In the genomic region with DNA sequence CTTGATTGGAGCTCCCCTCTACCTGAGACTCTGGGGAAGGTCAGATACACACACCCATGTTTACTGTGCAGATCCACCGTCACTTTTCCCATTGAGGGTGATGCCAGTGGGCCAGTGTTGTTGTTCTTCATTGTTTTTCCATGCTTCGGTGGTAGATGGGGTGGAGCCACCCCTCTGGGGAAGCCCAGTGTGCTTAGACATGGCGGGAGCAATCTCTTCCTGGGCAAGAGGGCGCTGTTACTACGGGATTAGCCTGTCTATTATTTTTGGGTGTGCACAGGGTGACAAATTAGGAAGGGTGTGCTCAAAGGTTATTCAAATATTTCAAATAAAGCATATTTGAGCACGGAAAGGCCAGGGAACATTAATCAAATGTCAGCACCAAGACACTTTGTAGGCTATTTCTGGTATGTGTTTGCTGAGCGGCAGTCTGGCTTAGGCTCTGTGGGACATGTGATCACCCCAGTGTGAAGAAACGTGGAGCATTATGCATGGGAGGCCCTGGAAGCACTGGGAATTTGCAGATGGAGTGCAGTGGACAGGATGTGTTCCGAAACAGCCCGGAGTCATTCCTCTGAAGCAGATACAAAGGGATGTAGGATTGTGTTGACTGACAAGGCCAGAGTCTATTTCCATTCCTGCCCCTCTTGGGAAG, we compare ENCODE assay signal across 31 cellular contexts. TPM values are rescaled to one million over a fixed set of nuclear protein-coding genes. Genes with fewer than 3 reads are reported as not detected.
"Had no signal": no experiment of that assay in that cellular context is flagged by ENCODE, and none has a peak within 500 bp of the region (broad histone marks: within the 10 kb centered on the region; RNA-seq: fewer than 3 reads in every experiment).

No MANE protein-coding gene starts in this region.

- H3K27ac Mint-ChIP-seq: activated CD4-positive, alpha-beta memory T cell treated with anti-CD3 and anti-CD28 coated beads for 36 hours; activated naive CD4-positive, alpha-beta T cell treated with anti-CD3 and anti-CD28 coated beads, Interleukin-2, amount 10 ng/mL, durations not matched to agents 7 days and 5 days; activated naive CD8-positive, alpha-beta T cell treated with anti-CD3 and anti-CD28 coated beads, Interleukin-2, amount 10 ng/mL, durations not matched to agents 7 days and 5 days; activated T-cell treated with anti-CD3 and anti-CD28 coated beads, Interleukin-2, amount 50 U/mL, for 24 hours; dendritic cell treated with granulocyte-macrophage colony-stimulating factor and Interleukin-4, amounts not matched to agents 40 ng/mL and 50 ng/mL, for 4 days; endodermal cell; naive thymus-derived CD4-positive, alpha-beta T cell; stimulated activated effector memory CD8-positive, alpha-beta T cell treated with anti-CD3 and anti-CD28 coated beads, Interleukin-12 subunit alpha, Interleukin-12 subunit beta, amount 100 ng/mL, for 72 hours; stimulated activated naive CD8-positive, alpha-beta T cell treated with anti-CD3 and anti-CD28 coated beads, Interleukin-15, Interleukin-2, amounts not matched to agents 100 ng/mL and 50 ng/mL, for 24 hours had no signal

- H3K36me3 Mint-ChIP-seq: activated naive CD4-positive, alpha-beta T cell treated with anti-CD3 and anti-CD28 coated beads, Interleukin-2, amount 10 ng/mL, durations not matched to agents 7 days and 5 days; activated naive CD8-positive, alpha-beta T cell treated with anti-CD3 and anti-CD28 coated beads, Interleukin-2, amount 10 ng/mL, durations not matched to agents 7 days and 5 days; stimulated activated effector memory CD8-positive, alpha-beta T cell treated with anti-CD3 and anti-CD28 coated beads, Interleukin-12 subunit alpha, Interleukin-12 subunit beta, amount 100 ng/mL, for 72 hours had no signal

- H3K4me3 ChIP-seq: sigmoid colon, upper lobe of left lung had no signal

- H3K4me1 Mint-ChIP-seq: activated naive CD4-positive, alpha-beta T cell treated with anti-CD3 and anti-CD28 coated beads, Interleukin-2, amount 10 ng/mL, durations not matched to agents 7 days and 5 days; activated naive CD8-positive, alpha-beta T cell treated with anti-CD3 and anti-CD28 coated beads, Interleukin-2, amount 10 ng/mL, durations not matched to agents 7 days and 5 days; central memory CD8-positive, alpha-beta T cell; endodermal cell; stimulated activated effector memory CD8-positive, alpha-beta T cell treated with anti-CD3 and anti-CD28 coated beads, Interleukin-12 subunit alpha, Interleukin-12 subunit beta, amount 100 ng/mL, for 72 hours had no signal

- DNase-seq: activated CD4-positive, alpha-beta memory T cell treated with anti-CD3 and anti-CD28 coated beads for 36 hours; activated CD4-positive, alpha-beta T cell treated with anti-CD3 and anti-CD28 coated beads for 4 hours; activated CD8-positive, alpha-beta memory T cell treated with anti-CD3 and anti-CD28 coated beads, Interleukin-2, amount 50 U/mL, for 48 hours; activated gamma-delta T cell; activated naive CD4-positive, alpha-beta T cell treated with anti-CD3 and anti-CD28 coated beads, Interleukin-2, amount 10 ng/mL, durations not matched to agents 7 days and 5 days; activated naive CD8-positive, alpha-beta T cell treated with anti-CD3 and anti-CD28 coated beads, Interleukin-2, amount 10 ng/mL, durations not matched to agents 7 days and 5 days; activated T-cell treated with anti-CD3 and anti-CD28 coated beads, Interleukin-2, amount 50 U/mL, for 24 hours; amniotic stem cell; brain microvascular endothelial cell; endodermal cell; midbrain; naive thymus-derived CD4-positive, alpha-beta T cell; posterior cingulate gyrus; sigmoid colon; small intestine; stimulated activated CD4-positive, alpha-beta T cell treated with anti-CD3 and anti-CD28 coated beads, Interleukin-4, amount 100 ng/mL, for 24 hours; substantia nigra; T-helper 9 cell; upper lobe of left lung had no signal

- ATAC-seq: esophagus mucosa; naive thymus-derived CD4-positive, alpha-beta T cell; stimulated activated effector memory CD8-positive, alpha-beta T cell treated with anti-CD3 and anti-CD28 coated beads, Interleukin-12 subunit alpha, Interleukin-12 subunit beta, amount 100 ng/mL, for 72 hours had no signal

- H3K4me3 Mint-ChIP-seq: activated CD4-positive, alpha-beta memory T cell treated with anti-CD3 and anti-CD28 coated beads for 36 hours; activated naive CD4-positive, alpha-beta T cell treated with anti-CD3 and anti-CD28 coated beads, Interleukin-2, amount 10 ng/mL, durations not matched to agents 7 days and 5 days; activated naive CD8-positive, alpha-beta T cell treated with anti-CD3 and anti-CD28 coated beads, Interleukin-2, amount 10 ng/mL, durations not matched to agents 7 days and 5 days; activated T-cell treated with anti-CD3 and anti-CD28 coated beads, Interleukin-2, amount 50 U/mL, for 24 hours; central memory CD8-positive, alpha-beta T cell; dendritic cell treated with granulocyte-macrophage colony-stimulating factor and Interleukin-4, amounts not matched to agents 40 ng/mL and 50 ng/mL, for 4 days; endodermal cell; naive thymus-derived CD4-positive, alpha-beta T cell; stimulated activated effector memory CD8-positive, alpha-beta T cell treated with anti-CD3 and anti-CD28 coated beads, Interleukin-12 subunit alpha, Interleukin-12 subunit beta, amount 100 ng/mL, for 72 hours; stimulated activated naive CD8-positive, alpha-beta T cell treated with anti-CD3 and anti-CD28 coated beads, Interleukin-15, Interleukin-2, amounts not matched to agents 100 ng/mL and 50 ng/mL, for 24 hours had no signal

- H3K27me3 ChIP-seq: brain microvascular endothelial cell, sigmoid colon, upper lobe of left lung had no signal

- H3K27ac ChIP-seq: brain microvascular endothelial cell, sigmoid colon, upper lobe of left lung, VCaP had no signal

- H3K4me1 ChIP-seq: sigmoid colon, upper lobe of left lung had no signal

- H3K36me3 ChIP-seq: brain microvascular endothelial cell, sigmoid colon, upper lobe of left lung had no signal

RNA-seq across cellular contexts. Expression of a gene that starts 34.8 kb away (rescaled TPM):
- total RNA-seq: activated CD4-positive, alpha-beta memory T cell treated with anti-CD3 and anti-CD28 coated beads for 36 hours; activated naive CD8-positive, alpha-beta T cell treated with anti-CD3 and anti-CD28 coated beads, Interleukin-2, amount 10 ng/mL, durations not matched to agents 7 days and 5 days; astrocyte; endodermal cell; esophagus mucosa; glomerular endothelial cell; lower leg skin; naive thymus-derived CD4-positive, alpha-beta T cell; osteoblast; sigmoid colon; T-helper 1 cell treated with Interleukin-12 subunit alpha and Interleukin-12 subunit beta and Interleukin-4 antibody, amounts not matched to agents 30 ng/mL and 1 ng/mL, for 36 hours; upper lobe of left lung had no signal
- polyA plus RNA-seq: naive thymus-derived CD4-positive, alpha-beta T cell; neural cell; small intestine had no signal
